In genomic region chrX:11792461-11793421, GRCh38 we compare ENCODE assay signal across 8 cellular contexts. TPM values are rescaled to one million over a fixed set of nuclear protein-coding genes. Genes with fewer than 3 reads are reported as not detected.
A peak's percentile ranks its signal among the peaks of the same experiment; 100 is the strongest.
DNase-seq lines count a peak whose midpoint lies in the region; ATAC-seq and TF ChIP-seq lines count a peak whose summit lies in the region.

No MANE protein-coding gene starts in this region.

- H3K36me3 Mint-ChIP-seq in activated T-helper 1 cell treated with anti-CD3 and anti-CD28 coated beads, Interleukin-12 subunit alpha, Interleukin-12 subunit beta, Interleukin-2, Interleukin-4 antibody, amounts not matched to agents 30 ng/mL and 10 ng/mL and 1 ng/mL, durations not matched to agents 14 hours and 24 hours and 36 hours (ENCODE audit: low read depth), result no peaks in the 10 kb centered on the region
- H3K36me3 Mint-ChIP-seq in osteocyte (ENCODE audit: unreplicated experiment), result no peaks in the 10 kb centered on the region

- peak overlapping the region; percentile 97 for H3K27ac Mint-ChIP-seq in activated T-helper 1 cell treated with anti-CD3 and anti-CD28 coated beads, Interleukin-12 subunit alpha, Interleukin-12 subunit beta, Interleukin-2, Interleukin-4 antibody, amounts not matched to agents 30 ng/mL and 10 ng/mL and 1 ng/mL, durations not matched to agents 14 hours and 24 hours and 36 hours
- H3K27ac Mint-ChIP-seq in osteocyte (ENCODE audit: unreplicated experiment), result no peak overlapping the region

- intact Hi-C loops in activated T-helper 1 cell treated with anti-CD3 and anti-CD28 coated beads, Interleukin-12 subunit alpha, Interleukin-12 subunit beta, Interleukin-2, Interleukin-4 antibody, amounts not matched to agents 30 ng/mL and 10 ng/mL and 1 ng/mL, durations not matched to agents 14 hours and 24 hours and 36 hours (cut with micrococcal nuclease), result loop anchor here (1.0 kb wide), 3 partner anchors 33 to 116 kb away; no protein-coding TSS in a partner anchor

- peak; percentile 43 for DNase-seq in GM10266 (ENCODE audit: extremely low spot score)
- peak; percentile 71 for DNase-seq in LNCaP clone FGC (ENCODE audit: low read depth)
- peak; percentile 40 for DNase-seq in activated T-helper 1 cell treated with anti-CD3 and anti-CD28 coated beads, Interleukin-12 subunit alpha, Interleukin-12 subunit beta, Interleukin-2, Interleukin-4 antibody, amounts not matched to agents 30 ng/mL and 10 ng/mL and 1 ng/mL, durations not matched to agents 14 hours and 24 hours and 36 hours (ENCODE audit: low spot score)
- peak; percentile 31 to 63 (median 45) for DNase-seq in stimulated activated CD4-positive, alpha-beta T cell treated with anti-CD3 and anti-CD28 coated beads, TNF-alpha, amount 100 ng/mL, for 24 hours (ENCODE audit: low read depth in 3 of 3)
- no peak for DNase-seq in NCI-H187 treated with DMSO at 0.1 percent for 48 hours (lab: John Stamatoyannopoulos, UW)
- DNase-seq in C1 segment of cervical spinal cord (lab: John Stamatoyannopoulos, UW), result no peak
- DNase-seq in osteocyte (ENCODE audit: extremely low spot score, unreplicated experiment), result no peak

- ATAC-seq in GM21526 (IDR thresholded peaks at IDR 0.05; ENCODE audit: low FRiP score, unreplicated experiment), result peak; percentile 84

- peak overlapping the region; percentile 12 for H3K4me3 Mint-ChIP-seq in activated T-helper 1 cell treated with anti-CD3 and anti-CD28 coated beads, Interleukin-12 subunit alpha, Interleukin-12 subunit beta, Interleukin-2, Interleukin-4 antibody, amounts not matched to agents 30 ng/mL and 10 ng/mL and 1 ng/mL, durations not matched to agents 14 hours and 24 hours and 36 hours
- no peak overlapping the region for H3K4me3 Mint-ChIP-seq in osteocyte (ENCODE audit: unreplicated experiment)

- H3K4me3 ChIP-seq in LNCaP clone FGC (ENCODE audit: low read depth, low read length), result no peak overlapping the region

- peaks cover 19% of the 10 kb centered on the region for H3K4me1 Mint-ChIP-seq in activated T-helper 1 cell treated with anti-CD3 and anti-CD28 coated beads, Interleukin-12 subunit alpha, Interleukin-12 subunit beta, Interleukin-2, Interleukin-4 antibody, amounts not matched to agents 30 ng/mL and 10 ng/mL and 1 ng/mL, durations not matched to agents 14 hours and 24 hours and 36 hours (ENCODE audit: low read depth)
- no peaks in the 10 kb centered on the region for H3K4me1 Mint-ChIP-seq in osteocyte (ENCODE audit: unreplicated experiment)

- H3K9me3 Mint-ChIP-seq in activated T-helper 1 cell treated with anti-CD3 and anti-CD28 coated beads, Interleukin-12 subunit alpha, Interleukin-12 subunit beta, Interleukin-2, Interleukin-4 antibody, amounts not matched to agents 30 ng/mL and 10 ng/mL and 1 ng/mL, durations not matched to agents 14 hours and 24 hours and 36 hours, result no peaks in the 10 kb centered on the region
- no peaks in the 10 kb centered on the region for H3K9me3 Mint-ChIP-seq in osteocyte (ENCODE audit: unreplicated experiment)

- H3K27me3 Mint-ChIP-seq in activated T-helper 1 cell treated with anti-CD3 and anti-CD28 coated beads, Interleukin-12 subunit alpha, Interleukin-12 subunit beta, Interleukin-2, Interleukin-4 antibody, amounts not matched to agents 30 ng/mL and 10 ng/mL and 1 ng/mL, durations not matched to agents 14 hours and 24 hours and 36 hours (ENCODE audit: insufficient read depth), result no peaks in the 10 kb centered on the region
- H3K27me3 Mint-ChIP-seq in osteocyte (ENCODE audit: unreplicated experiment), result no peaks in the 10 kb centered on the region

- TF ChIP-seq CTCF in GM10266 (IDR thresholded peaks at IDR 0.05; ENCODE audit: control insufficient read depth, insufficient read depth, low read depth, missing control alignments), result no peak
- no peak for TF ChIP-seq CTCF in LNCaP clone FGC (IDR thresholded peaks at IDR 0.05; ENCODE audit: control insufficient read depth, extremely low read depth, insufficient read depth)
- TF ChIP-seq CTCF in osteocyte (IDR thresholded peaks at IDR 0.05), result no peak

RNA-seq across cellular contexts. Expression of gene MSL3, which starts 34.7 kb away (rescaled TPM):
- 41.6 and 43.8 TPM in 2 replicates for total RNA-seq in activated T-helper 1 cell treated with anti-CD3 and anti-CD28 coated beads, Interleukin-12 subunit alpha, Interleukin-12 subunit beta, Interleukin-2, Interleukin-4 antibody, amounts not matched to agents 30 ng/mL and 10 ng/mL and 1 ng/mL, durations not matched to agents 14 hours and 24 hours and 36 hours
- 25.5 and 27.8 TPM in 2 replicates for total RNA-seq in osteocyte

Comparison
In these comparisons a context has a peak if more than half of its experiments do, and no peak if none do; other contexts are left out.
1. DNase-seq: peak in GM10266 (single experiment), LNCaP clone FGC (single experiment), activated T-helper 1 cell treated with anti-CD3 and anti-CD28 coated beads, Interleukin-12 subunit alpha, Interleukin-12 subunit beta, Interleukin-2, Interleukin-4 antibody, amounts not matched to agents 30 ng/mL and 10 ng/mL and 1 ng/mL, durations not matched to agents 14 hours and 24 hours and 36 hours (single experiment) and stimulated activated CD4-positive, alpha-beta T cell treated with anti-CD3 and anti-CD28 coated beads, TNF-alpha, amount 100 ng/mL, for 24 hours (3 of 3); none in NCI-H187 treated with DMSO at 0.1 percent for 48 hours (single experiment), C1 segment of cervical spinal cord (0 of 14) and osteocyte (single experiment).